In the genomic region with DNA sequence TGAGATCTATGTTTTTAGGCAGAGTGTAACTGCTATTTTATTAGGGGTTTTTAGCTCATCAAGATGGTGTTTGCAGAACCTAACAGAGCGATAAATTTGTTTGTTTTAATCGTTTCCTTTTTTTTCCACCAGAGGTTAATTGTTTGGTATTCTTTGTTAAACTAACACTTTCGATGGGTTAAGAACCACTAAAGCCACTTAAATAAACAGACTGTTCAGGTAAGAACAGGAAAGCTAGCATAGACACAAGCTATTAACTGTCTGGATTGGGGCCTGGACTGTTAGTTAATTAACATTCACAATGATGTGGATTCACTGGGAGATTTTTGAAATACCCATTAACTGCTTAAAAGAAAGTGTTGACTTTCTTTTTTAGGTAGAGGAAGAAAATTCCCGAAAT, we compare ENCODE assay signal across 20 cellular contexts.
DNase-seq lines count a peak whose midpoint lies in the region; ATAC-seq and TF ChIP-seq lines count a peak whose summit lies in the region.
"Had no signal": no experiment of that assay in that cellular context is flagged by ENCODE, and none has a peak within 500 bp of the region (broad histone marks: within the 10 kb centered on the region; RNA-seq: fewer than 3 reads in every experiment).

No MANE protein-coding gene starts in this region.

- CTCF ChIA-PET in RWPE1 (lab: Yijun Ruan, JAX) = no interaction called here

- no peak for TF ChIP-seq CTCF in VCaP (conservative IDR thresholded peaks at IDR 0.05)
- no peak for TF ChIP-seq CTCF in upper lobe of right lung (IDR thresholded peaks at IDR 0.05)
- TF ChIP-seq CTCF in RWPE1 (conservative IDR thresholded peaks at IDR 0.05; ENCODE audit: low read depth) = no peak

- H3K27me3 ChIP-seq in upper lobe of right lung (peaks cover 15% of the 10 kb centered on the region), MG63 (no peaks in the 10 kb centered on the region)
- H3K27me3 ChIP-seq: tibial nerve had no signal

- DNase-seq in NCI-H2107 treated with DMSO at 0.1 percent for 48 hours (lab: John Stamatoyannopoulos, UW; ENCODE audit: unreplicated experiment) (peak; percentile 20), NCI-H2107 (lab: John Stamatoyannopoulos, UW) (no peak), NCI-H2029 (lab: John Stamatoyannopoulos, UW) (peak; percentile 93), upper lobe of right lung (no peak), MG63 (no peak), RWPE1 (ENCODE audit: low spot score) (no peak)
- no peak for DNase-seq in activated CD4-positive, alpha-beta T cell treated with anti-CD3 and anti-CD28 coated beads for 48 hours
- DNase-seq: 8988T; activated CD8-positive, alpha-beta T cell treated with anti-CD3 and anti-CD28 coated beads for 36 hours; activated gamma-delta T cell; central memory CD4-positive, alpha-beta T cell; DND-41; H7; mammary epithelial cell; posterior cingulate gyrus; SIG-M5 had no signal

- no peaks in the 10 kb centered on the region for H3K36me3 ChIP-seq in upper lobe of right lung
- no peaks in the 10 kb centered on the region for H3K36me3 ChIP-seq in MG63
- H3K36me3 ChIP-seq: tibial nerve had no signal

- peak overlapping the region; percentile 52 for H3K27ac ChIP-seq in VCaP
- no peak overlapping the region for H3K27ac ChIP-seq in upper lobe of right lung
- H3K27ac ChIP-seq in RWPE1 = no peak overlapping the region
- H3K27ac ChIP-seq: KMS-11 had no signal

- ATAC-seq in upper lobe of right lung = peak; percentile 45
- ATAC-seq: activated CD4-positive, CD25-positive, alpha-beta regulatory T cell treated with anti-CD3 and anti-CD28 coated beads, Interleukin-2, amount 50 U/mL, for 24 hours; activated CD8-positive, alpha-beta T cell treated with anti-CD3 and anti-CD28 coated beads for 36 hours had no signal

- peaks cover 14% of the 10 kb centered on the region for H3K4me1 ChIP-seq in upper lobe of right lung

- H3K9me3 ChIP-seq in upper lobe of right lung (no peaks in the 10 kb centered on the region), MG63 (no peaks in the 10 kb centered on the region)
- H3K9me3 ChIP-seq: tibial nerve had no signal

- POLR2A ChIA-PET in RWPE1 (lab: Yijun Ruan, JAX; ENCODE audit: low non-redundant PET) = no interaction called here

- intact Hi-C loops in upper lobe of right lung (cut with DNase I) = no loop called here

- H3K4me3 ChIP-seq in upper lobe of right lung = no peak overlapping the region
- H3K4me3 ChIP-seq in MG63 = no peak overlapping the region
- H3K4me3 ChIP-seq: tibial nerve had no signal

Comparison
In these comparisons a context has a peak if more than half of its experiments do, and no peak if none do; other contexts are left out.
1. DNase-seq: peak in NCI-H2107 treated with DMSO at 0.1 percent for 48 hours (single experiment) and NCI-H2029 (single experiment); none in NCI-H2107 (single experiment), upper lobe of right lung (single experiment), MG63 (single experiment), activated CD4-positive, alpha-beta T cell treated with anti-CD3 and anti-CD28 coated beads for 48 hours (single experiment) and RWPE1 (single experiment).